ENCODE assay signal across 11 cellular contexts in genomic region chr17:57537524-57538410, GRCh38.
A peak's percentile ranks its signal among the peaks of the same experiment; 100 is the strongest.
DNase-seq lines count a peak whose midpoint lies in the region; ATAC-seq, FAIRE-seq and TF ChIP-seq lines count a peak whose summit lies in the region.
"Had no signal": no experiment of that assay in that cellular context is flagged by ENCODE, and none has a peak within 500 bp of the region (broad histone marks: within the 10 kb centered on the region; RNA-seq: fewer than 3 reads in every experiment).

No MANE protein-coding gene starts in this region.

- no peak overlapping the region for H3K4me2 ChIP-seq in Karpas-422 (ENCODE audit: low read depth, low read length, poor library complexity, severe bottlenecking)

- DNase-seq in COLO829 (ENCODE audit: low spot score) (peak; percentile 87), Karpas-422 (no peak), body of pancreas (no peak), natural killer cell (no peak), activated gamma-delta T cell treated with Interleukin-2 at 50 U/mL for 16 hours (no peak), NCI-H2196 (lab: John Stamatoyannopoulos, UW; ENCODE audit: unreplicated experiment) (no peak), GM13977 (ENCODE audit: low spot score) (no peak), HTR-8/SVneo (ENCODE audit: insufficient read length, low spot score) (no peak)
- DNase-seq: stimulated activated CD8-positive, alpha-beta memory T cell treated with anti-CD3 and anti-CD28 coated beads, Interleukin-4, amount 100 ng/mL, for 48 hours had no signal

- H3K9ac ChIP-seq in Karpas-422 (ENCODE audit: low read length) = no peak overlapping the region

- no peaks in the 10 kb centered on the region for H3K27me3 ChIP-seq in Karpas-422 (ENCODE audit: low read length)
- H3K27me3 ChIP-seq in body of pancreas = no peaks in the 10 kb centered on the region

- H3K9me3 Mint-ChIP-seq in natural killer cell = no peaks in the 10 kb centered on the region
- H3K9me3 Mint-ChIP-seq: central memory CD8-positive, alpha-beta T cell had no signal

- H4K20me1 ChIP-seq in Karpas-422 (ENCODE audit: insufficient read depth, low read depth, low read length) = no peaks in the 10 kb centered on the region

- H3K36me3 ChIP-seq in Karpas-422 (ENCODE audit: insufficient read depth, low read length) (no peaks in the 10 kb centered on the region), body of pancreas (replicated peaks in 1 of 2; ENCODE audit: insufficient read depth in 1 of 2, low read depth in 2 of 2) (no peaks in the 10 kb centered on the region)

- TF ChIP-seq POLR2A in body of pancreas (IDR thresholded peaks at IDR 0.05) = no peak

- H3K4me1 ChIP-seq in Karpas-422 (ENCODE audit: low read length) (peaks cover 66% of the 10 kb centered on the region), body of pancreas (peaks cover 34% of the 10 kb centered on the region)

- H3K4me3 ChIP-seq in Karpas-422 (ENCODE audit: low read length) (no peak overlapping the region), body of pancreas (no peak overlapping the region)

- H3K9me2 ChIP-seq in Karpas-422 (replicated peaks; ENCODE audit: insufficient read depth, low read length) = no peaks in the 10 kb centered on the region

- no peak overlapping the region for H3K27ac Mint-ChIP-seq in natural killer cell

- FAIRE-seq in HTR-8/SVneo (lab: Jason Lieb, UNC) = no peak

- 64 to 74% methylated on average over 17 of the region's 17 CpGs for WGBS in body of pancreas, 2 donors

- ATAC-seq in body of pancreas (no peak), natural killer cell (no peak)

- peaks cover 14 to 22% of the 10 kb centered on the region in 2 donors for H3K4me1 Mint-ChIP-seq in natural killer cell

- intact Hi-C loops in body of pancreas (cut with DNase I) (no loop called here), natural killer cell (cut with micrococcal nuclease) (no loop called here)

- peak overlapping the region; percentile 49 for H3K4me3 Mint-ChIP-seq in natural killer cell
- H3K4me3 Mint-ChIP-seq: central memory CD8-positive, alpha-beta T cell had no signal

- in situ Hi-C loops in GM13977 (cut with MboI; ENCODE audit: low pct_unique_long_range_greater_than_20kb, low sequenced_read_pairs, unreplicated experiment) = no loop called here

- H3K79me2 ChIP-seq in Karpas-422 (ENCODE audit: low read length) = peaks cover 81% of the 10 kb centered on the region

- no peak overlapping the region for H2AFZ ChIP-seq in Karpas-422 (ENCODE audit: low read length)

- no peaks in the 10 kb centered on the region for H3K27me3 Mint-ChIP-seq in natural killer cell (ENCODE audit: low read depth in 2 of 2)
- H3K27me3 Mint-ChIP-seq: central memory CD8-positive, alpha-beta T cell had no signal

- H3K36me3 Mint-ChIP-seq in natural killer cell = no peaks in the 10 kb centered on the region

- peak overlapping the region; percentile 58 for H3K27ac ChIP-seq in Karpas-422 (ENCODE audit: low read length)
- peak overlapping the region; percentile 29 to 64 (median 56) for H3K27ac ChIP-seq in body of pancreas
- H3K27ac ChIP-seq: HL-60 had no signal

- H3K9me3 ChIP-seq in Karpas-422 (ENCODE audit: low read length) (no peaks in the 10 kb centered on the region), body of pancreas (no peaks in the 10 kb centered on the region)

- no peak for TF ChIP-seq CTCF in body of pancreas (IDR thresholded peaks at IDR 0.05)
- no peak for TF ChIP-seq CTCF in natural killer cell (IDR thresholded peaks at IDR 0.05)
- TF ChIP-seq CTCF in GM13977 (IDR thresholded peaks at IDR 0.05; ENCODE audit: extremely low read depth, insufficient read depth, missing control alignments) = no peak
